Comparison of ENCODE assay signal across 20 cellular contexts in the genomic region with DNA sequence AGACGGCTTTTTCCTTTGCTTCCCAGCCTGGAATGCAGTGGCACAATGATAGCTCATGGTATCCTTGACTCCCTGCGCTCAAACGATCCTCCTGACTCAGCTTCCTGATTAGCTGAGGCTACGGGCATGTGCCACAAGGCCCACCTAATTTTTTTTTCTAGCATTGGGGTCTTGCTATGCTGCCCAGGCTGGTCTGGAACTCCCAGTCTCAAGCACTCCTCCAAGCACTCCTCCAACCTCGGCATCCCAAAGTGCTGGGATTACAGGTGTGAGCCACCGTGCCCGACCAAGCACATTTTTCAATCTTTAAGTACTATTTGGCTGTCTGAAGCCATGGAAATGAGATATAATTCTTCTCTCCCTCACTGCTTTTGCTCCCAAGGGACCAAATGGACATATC. TPM values are rescaled to one million over a fixed set of nuclear protein-coding genes. Genes with fewer than 3 reads are reported as not detected.
A peak's percentile ranks its signal among the peaks of the same experiment; 100 is the strongest.
DNase-seq lines count a peak whose midpoint lies in the region; ATAC-seq and TF ChIP-seq lines count a peak whose summit lies in the region.
"Had no signal": no experiment of that assay in that cellular context is flagged by ENCODE, and none has a peak within 500 bp of the region (broad histone marks: within the 10 kb centered on the region; RNA-seq: fewer than 3 reads in every experiment).

No MANE protein-coding gene starts in this region.

- no peak for ATAC-seq in CD4-positive, alpha-beta T cell (ENCODE audit: poor library complexity)
- no peak for ATAC-seq in T-helper 17 cell
- no peak for ATAC-seq in GM19035 (IDR thresholded peaks at IDR 0.05; ENCODE audit: unreplicated experiment)
- no peak for ATAC-seq in mucosa of descending colon

- H3K4me1 ChIP-seq in CD8-positive, alpha-beta memory T cell (ENCODE audit: insufficient read depth, low read length) = peaks cover 14% of the 10 kb centered on the region
- H3K4me1 ChIP-seq in mucosa of descending colon (ENCODE audit: low read depth) = peaks cover 16% of the 10 kb centered on the region
- H3K4me1 ChIP-seq: BE2C had no signal

- H3K27me3 Mint-ChIP-seq in CD4-positive, alpha-beta T cell = no peaks in the 10 kb centered on the region
- peaks cover 0 to 1% of the 10 kb centered on the region in 2 donors for H3K27me3 Mint-ChIP-seq in CD8-positive, alpha-beta memory T cell
- H3K27me3 Mint-ChIP-seq in T-helper 17 cell (peaks cover 4% of the 10 kb centered on the region), nephron (ENCODE audit: low read depth) (peaks cover 5% of the 10 kb centered on the region)

- H3K36me3 ChIP-seq in CD8-positive, alpha-beta memory T cell (ENCODE audit: insufficient read depth, low read length) = no peaks in the 10 kb centered on the region
- no peaks in the 10 kb centered on the region for H3K36me3 ChIP-seq in mucosa of descending colon (ENCODE audit: low read depth)
- H3K36me3 ChIP-seq: BE2C, HAP-1 had no signal

- no peak overlapping the region for H3K27ac Mint-ChIP-seq in CD4-positive, alpha-beta T cell
- peak overlapping the region in 3 of 8 donors; percentile 17 to 61 (median 40) for H3K27ac Mint-ChIP-seq in CD8-positive, alpha-beta memory T cell
- H3K27ac Mint-ChIP-seq in T-helper 17 cell = peak overlapping the region; percentile 67
- no peak overlapping the region for H3K27ac Mint-ChIP-seq in nephron

- no peaks in the 10 kb centered on the region for H3K9me3 ChIP-seq in CD4-positive, alpha-beta T cell (ENCODE audit: control insufficient read depth, low read length)
- H3K9me3 ChIP-seq in CD8-positive, alpha-beta memory T cell (ENCODE audit: low read length) = no peaks in the 10 kb centered on the region
- no peaks in the 10 kb centered on the region for H3K9me3 ChIP-seq in T-helper 17 cell (ENCODE audit: control insufficient read depth, low read length, poor library complexity, severe bottlenecking)
- no peaks in the 10 kb centered on the region for H3K9me3 ChIP-seq in mucosa of descending colon
- H3K9me3 ChIP-seq: BE2C, HAP-1 had no signal

- CTCF ChIA-PET in CD4-positive, alpha-beta T cell (lab: Charles Lee) = interaction anchor here (1.6 to 2.5 kb wide), 3 partner anchors 13 to 316 kb away, joined by 5 to 15 read pairs (median 8); no protein-coding TSS in a partner anchor
- CTCF ChIA-PET in CD8-positive, alpha-beta memory T cell (lab: Charles Lee) = interaction anchor here (2.6 to 5.5 kb wide), 3 partner anchors 8 to 315 kb away, joined by 8 to 33 read pairs (median 29); no protein-coding TSS in a partner anchor

- H3K27ac ChIP-seq in CD4-positive, alpha-beta T cell (ENCODE audit: low read depth, low read length) = no peak overlapping the region
- no peak overlapping the region for H3K27ac ChIP-seq in CD8-positive, alpha-beta memory T cell (ENCODE audit: low read depth, low read length)
- H3K27ac ChIP-seq: HL-60 had no signal

- intact Hi-C loops in CD4-positive, alpha-beta T cell (cut with DNase I, micrococcal nuclease) = loop anchor here (2.0 to 5.0 kb wide), 2 partner anchors 31 to 207 kb away; no protein-coding TSS in a partner anchor
- intact Hi-C loops in mucosa of descending colon (cut with DNase I, micrococcal nuclease) = loop anchor here in 1 of 2 donors (10.0 kb wide), 1 partner anchor 165 kb away; no protein-coding TSS in a partner anchor

- H3K4me1 Mint-ChIP-seq in CD4-positive, alpha-beta T cell (ENCODE audit: low read depth) = peaks cover 21% of the 10 kb centered on the region
- H3K4me1 Mint-ChIP-seq in CD8-positive, alpha-beta memory T cell = peaks cover 14 to 19% (median 16%) of the 10 kb centered on the region in 3 donors
- H3K4me1 Mint-ChIP-seq in T-helper 17 cell = peaks cover 15% of the 10 kb centered on the region
- H3K4me1 Mint-ChIP-seq in nephron = peaks cover 15% of the 10 kb centered on the region

- no peaks in the 10 kb centered on the region for H3K9me3 Mint-ChIP-seq in CD4-positive, alpha-beta T cell
- H3K9me3 Mint-ChIP-seq in CD8-positive, alpha-beta memory T cell = no peaks in the 10 kb centered on the region
- H3K9me3 Mint-ChIP-seq in nephron = no peaks in the 10 kb centered on the region

- no peaks in the 10 kb centered on the region for H3K27me3 ChIP-seq in CD4-positive, alpha-beta T cell (ENCODE audit: control insufficient read depth, insufficient read depth, low read length)
- H3K27me3 ChIP-seq in CD8-positive, alpha-beta memory T cell (ENCODE audit: insufficient read depth, low read length, poor library complexity, severe bottlenecking) = peaks cover 3% of the 10 kb centered on the region
- H3K27me3 ChIP-seq: BE2C had no signal

- DNase-seq in CD4-positive, alpha-beta T cell = no peak
- no peak for DNase-seq in CD8-positive, alpha-beta memory T cell
- DNase-seq in T-helper 17 cell (no peak), activated gamma-delta T cell (lab: John Stamatoyannopoulos, UW) (no peak), mucosa of descending colon (no peak)
- DNase-seq: ACHN; BE2C; C1 segment of cervical spinal cord; Calu3; CD4-positive, alpha-beta memory T cell; DMS79 treated with DMSO at 0.1 percent for 48 hours; GF-D8; IMR-90; KBM-7 had no signal

- no peak for TF ChIP-seq CTCF in CD4-positive, alpha-beta T cell (IDR thresholded peaks at IDR 0.05)
- TF ChIP-seq CTCF in nephron (IDR thresholded peaks at IDR 0.05; ENCODE audit: unreplicated experiment in 3 of 3) (no peak), mucosa of descending colon (IDR thresholded peaks at IDR 0.05) (no peak)

- H3K36me3 Mint-ChIP-seq in CD4-positive, alpha-beta T cell (ENCODE audit: low read depth) = no peaks in the 10 kb centered on the region
- H3K36me3 Mint-ChIP-seq in CD8-positive, alpha-beta memory T cell = no peaks in the 10 kb centered on the region
- no peaks in the 10 kb centered on the region for H3K36me3 Mint-ChIP-seq in T-helper 17 cell (ENCODE audit: low read depth)
- H3K36me3 Mint-ChIP-seq in nephron (ENCODE audit: low read depth) = no peaks in the 10 kb centered on the region
- H3K36me3 Mint-ChIP-seq: CD4-positive, alpha-beta memory T cell had no signal

- POLR2A ChIA-PET in CD4-positive, alpha-beta T cell (lab: Charles Lee) = no interaction called here
- POLR2A ChIA-PET in CD8-positive, alpha-beta memory T cell (lab: Charles Lee) = no interaction called here

- H3K4me3 Mint-ChIP-seq in CD4-positive, alpha-beta T cell = peak overlapping the region; percentile 47
- H3K4me3 Mint-ChIP-seq in CD8-positive, alpha-beta memory T cell = peak overlapping the region in 5 of 7 donors; percentile 6 to 92 (median 19)
- H3K4me3 Mint-ChIP-seq in T-helper 17 cell (peak overlapping the region; percentile 3), nephron (peak overlapping the region in 2 of 3 experiments; percentile 31 to 60)

- no peak overlapping the region for H3K4me3 ChIP-seq in CD8-positive, alpha-beta memory T cell (ENCODE audit: low read length)
- no peak overlapping the region for H3K4me3 ChIP-seq in mucosa of descending colon
- H3K4me3 ChIP-seq: HAP-1 had no signal

RNA-seq across cellular contexts. Expression of gene MAB21L3, which starts 58.7 kb away (rescaled TPM):
- not detected for total RNA-seq in CD4-positive, alpha-beta T cell
- total RNA-seq in CD8-positive, alpha-beta memory T cell = not detected
- polyA plus RNA-seq in CD8-positive, alpha-beta memory T cell = not detected
- not detected for total RNA-seq in T-helper 17 cell
- total RNA-seq in mucosa of descending colon = 1 to 10 TPM; 1.7 to 6.4 (median 4.7) TPM
- total RNA-seq: CD4-positive, alpha-beta memory T cell; H4; HT1080; IMR-90 had no signal
- polyA plus RNA-seq: CD4-positive, alpha-beta memory T cell; IMR-90 had no signal
